ENCODE assay signal across 7 cellular contexts in genomic region chr16:57244463-57244766, GRCh38. TPM values are rescaled to one million over a fixed set of nuclear protein-coding genes. Genes with fewer than 3 reads are reported as not detected.
DNase-seq lines count a peak whose midpoint lies in the region; ATAC-seq and TF ChIP-seq lines count a peak whose summit lies in the region.

No MANE protein-coding gene starts in this region.

- POLR2A ChIA-PET in naive thymus-derived CD8-positive, alpha-beta T cell (lab: Charles Lee) = interaction anchor here (0.7 to 3.7 kb wide), 6 partner anchors 9 to 174 kb away, joined by 3 to 24 read pairs (median 10); no protein-coding TSS in a partner anchor

- H3K9me3 Mint-ChIP-seq in chondrocyte (ENCODE audit: low read depth) = no peaks in the 10 kb centered on the region
- no peaks in the 10 kb centered on the region for H3K9me3 Mint-ChIP-seq in naive thymus-derived CD8-positive, alpha-beta T cell

- H3K4me3 Mint-ChIP-seq in chondrocyte (ENCODE audit: unreplicated experiment) = peak overlapping the region; percentile 84
- H3K4me3 Mint-ChIP-seq in naive thymus-derived CD8-positive, alpha-beta T cell = peak overlapping the region; percentile 87 to 96 (median 94)

- no peak for DNase-seq in chondrocyte (ENCODE audit: low spot score)
- no peak for DNase-seq in naive thymus-derived CD8-positive, alpha-beta T cell
- no peak for DNase-seq in NOMO-1 treated with DMSO at 0.1 percent for 48 hours (lab: John Stamatoyannopoulos, UW; ENCODE audit: unreplicated experiment)
- DNase-seq in lower leg skin (ENCODE audit: low spot score in 2 of 2) = no peak

- TF ChIP-seq CTCF in chondrocyte (IDR thresholded peaks at IDR 0.05) (no peak), lower leg skin (IDR thresholded peaks at IDR 0.05) (no peak)

- peaks cover 9% of the 10 kb centered on the region for H3K36me3 Mint-ChIP-seq in chondrocyte (ENCODE audit: low read depth)
- peaks cover 0 to 30% (median 6%) of the 10 kb centered on the region in 3 donors for H3K36me3 Mint-ChIP-seq in naive thymus-derived CD8-positive, alpha-beta T cell

- no peak for TF ChIP-seq POLR2A in lower leg skin (IDR thresholded peaks at IDR 0.05)

- peaks cover 18% of the 10 kb centered on the region for H3K4me1 Mint-ChIP-seq in chondrocyte (ENCODE audit: low read depth)
- H3K4me1 Mint-ChIP-seq in naive thymus-derived CD8-positive, alpha-beta T cell = peaks cover 11 to 33% (median 21%) of the 10 kb centered on the region in 4 donors

- H3K27me3 Mint-ChIP-seq in chondrocyte (ENCODE audit: low read depth) = no peaks in the 10 kb centered on the region
- no peaks in the 10 kb centered on the region for H3K27me3 Mint-ChIP-seq in naive thymus-derived CD8-positive, alpha-beta T cell

- WGBS in lower leg skin, 2 donors = 6 to 7% methylated on average over 9 of the region's 9 CpGs

- ATAC-seq in GM19452 (IDR thresholded peaks at IDR 0.05; ENCODE audit: unreplicated experiment) = peak; percentile 23
- ATAC-seq in HG03460 (IDR thresholded peaks at IDR 0.05; ENCODE audit: unreplicated experiment) = peak; percentile 26
- ATAC-seq in naive thymus-derived CD8-positive, alpha-beta T cell = no peak
- no peak for ATAC-seq in HG03095 (IDR thresholded peaks at IDR 0.05; ENCODE audit: unreplicated experiment)

- H3K4me3 ChIP-seq in lower leg skin (ENCODE audit: low read depth, poor library complexity, severe bottlenecking) = no peak overlapping the region

- peak overlapping the region; percentile 95 for H3K27ac Mint-ChIP-seq in chondrocyte (ENCODE audit: unreplicated experiment)
- H3K27ac Mint-ChIP-seq in naive thymus-derived CD8-positive, alpha-beta T cell = peak overlapping the region; percentile 93 to 97 (median 96)

- intact Hi-C loops in lower leg skin (cut with DNase I; ENCODE audit: low total_unique reads) = no loop called here

RNA-seq across cellular contexts. Expression of gene ARL2BP, which starts 0.6 kb away (rescaled TPM):
- total RNA-seq in chondrocyte (69.5 to 89.1 TPM (median 70.1 TPM) in 3 replicates), lower leg skin (10 to 100 TPM; 36.3 to 62.6 (median 48.0) TPM)
- total RNA-seq in naive thymus-derived CD8-positive, alpha-beta T cell = 10 to 100 TPM; 58.0 to 61.3 TPM
- polyA plus RNA-seq in naive thymus-derived CD8-positive, alpha-beta T cell = 100 to 1,000 TPM; 148 to 154 (median 153) TPM

RNA-seq across cellular contexts. Expression of gene PLLP, which starts 40.1 kb away (rescaled TPM):
- total RNA-seq in chondrocyte = 0.02 TPM in 1 of 3 replicates, not detected in the others
- 1 to 10 TPM; 3.5 to 4.2 TPM for total RNA-seq in naive thymus-derived CD8-positive, alpha-beta T cell
- 1 to 10 TPM; 4.9 to 8.8 (median 6.3) TPM for polyA plus RNA-seq in naive thymus-derived CD8-positive, alpha-beta T cell
- total RNA-seq in lower leg skin = 100 to 1,000 TPM in 3 of 4 donors, 10 to 100 TPM in 1; 58.4 to 241 (median 218) TPM

RNA-seq across cellular contexts. Expression of gene RSPRY1, which starts 58.3 kb away (rescaled TPM):
- 38.9 to 48.7 TPM (median 42.6 TPM) in 3 replicates for total RNA-seq in chondrocyte
- total RNA-seq in naive thymus-derived CD8-positive, alpha-beta T cell = 10 to 100 TPM; 25.9 to 32.6 TPM
- 10 to 100 TPM; 28.4 to 34.6 (median 29.3) TPM for polyA plus RNA-seq in naive thymus-derived CD8-positive, alpha-beta T cell
- 10 to 100 TPM; 23.8 to 31.2 (median 26.8) TPM for total RNA-seq in lower leg skin

RNA-seq across cellular contexts. Expression of gene PSME3IP1, which starts 58.6 kb away (rescaled TPM):
- total RNA-seq in chondrocyte (51.3 to 65.5 TPM (median 56.8 TPM) in 3 replicates), lower leg skin (10 to 100 TPM; 38.8 to 68.9 (median 64.9) TPM)
- 100 to 1,000 TPM; 137 to 158 TPM for total RNA-seq in naive thymus-derived CD8-positive, alpha-beta T cell
- polyA plus RNA-seq in naive thymus-derived CD8-positive, alpha-beta T cell = 10 to 100 TPM; 66.0 to 81.4 (median 67.1) TPM

Comparison
In these comparisons a context has a peak if more than half of its experiments do, and no peak if none do; other contexts are left out.
1. ATAC-seq: peak in GM19452 (single experiment) and HG03460 (single experiment); none in naive thymus-derived CD8-positive, alpha-beta T cell (0 of 2) and HG03095 (single experiment).
2. RNA of gene PLLP, which starts 40.1 kb away (total RNA-seq): 58.4 to 241 TPM in lower leg skin; 3.5 to 4.2 TPM in naive thymus-derived CD8-positive, alpha-beta T cell and 0.02 TPM in chondrocyte; every median in the first group is over 10 times any median in the second.